Comparison of ENCODE assay signal across 8 cellular contexts in genomic region chr17:40177275-40177874, GRCh38. TPM values are rescaled to one million over a fixed set of nuclear protein-coding genes. Genes with fewer than 3 reads are reported as not detected.
A peak's percentile ranks its signal among the peaks of the same experiment; 100 is the strongest.
DNase-seq lines count a peak whose midpoint lies in the region; ATAC-seq and TF ChIP-seq lines count a peak whose summit lies in the region.

Gene RAPGEFL1, plus strand, starts transcription at chr17:40177470. Its CDS starts 392 bp downstream, at chr17:40177862.

- H3K14ac ChIP-seq in mesenchymal stem cell (ENCODE audit: low read length in 2 of 2), result peak within 1 kb of the TSS in 1 of 2 experiments; percentile 69

- 1% methylated on average over 33 of the region's 57 CpGs for WGBS in mesenchymal stem cell

- no peak within 1 kb of the TSS for H3K27ac ChIP-seq in effector memory CD4-positive, alpha-beta T cell (ENCODE audit: insufficient read depth, low read length, poor library complexity, severe bottlenecking)
- no peak within 1 kb of the TSS for H3K27ac ChIP-seq in mesenchymal stem cell (ENCODE audit: low read length, poor library complexity, severe bottlenecking)

- H3K36me3 ChIP-seq in effector memory CD4-positive, alpha-beta T cell (ENCODE audit: control insufficient read depth, insufficient read depth, low read length), result peaks cover 2% of the 10 kb centered on the region
- H3K36me3 ChIP-seq in mesenchymal stem cell (ENCODE audit: control insufficient read depth in 1 of 2, insufficient read depth in 2 of 2, low read depth in 1 of 2, low read length in 2 of 2), result peaks cover 33 to 44% of the 10 kb centered on the region in 2 experiments

- no peaks in the 10 kb centered on the region for H3K27me3 ChIP-seq in effector memory CD4-positive, alpha-beta T cell (replicated peaks; ENCODE audit: control insufficient read depth, insufficient read depth, low read length, poor library complexity, severe bottlenecking)
- no peaks in the 10 kb centered on the region for H3K27me3 ChIP-seq in mesenchymal stem cell (ENCODE audit: control insufficient read depth in 1 of 2, insufficient read depth in 1 of 2, low read length in 2 of 2)

- peaks cover 13% of the 10 kb centered on the region for H3K4me1 ChIP-seq in effector memory CD4-positive, alpha-beta T cell (ENCODE audit: control insufficient read depth, insufficient read depth, low read length, poor library complexity, severe bottlenecking)
- H3K4me1 ChIP-seq in mesenchymal stem cell (ENCODE audit: control insufficient read depth, insufficient read depth, low read depth, low read length), result peaks cover 31% of the 10 kb centered on the region

- ATAC-seq in GM19467 (IDR thresholded peaks at IDR 0.05; ENCODE audit: unreplicated experiment), result peak; percentile 58
- ATAC-seq in HG03469 (IDR thresholded peaks at IDR 0.05; ENCODE audit: unreplicated experiment), result no peak

- H4K91ac ChIP-seq in mesenchymal stem cell (ENCODE audit: low read length), result peak within 1 kb of the TSS; percentile 18

- DNase-seq in AG10803 (ENCODE audit: low read depth) (peak; percentile 52), NCI-H345 (lab: John Stamatoyannopoulos, UW) (peak; percentile 74), mesenchymal stem cell (peak; percentile 74)
- DNase-seq in activated CD8-positive, alpha-beta memory T cell treated with anti-CD3 and anti-CD28 coated beads for 4 hours (ENCODE audit: low read depth in 2 of 2), result peak; percentile 75 to 78
- peak; percentile 69 to 73 (median 70) for DNase-seq in effector memory CD4-positive, alpha-beta T cell
- peak; percentile 77 for DNase-seq in stimulated activated CD8-positive, alpha-beta memory T cell treated with anti-CD3 and anti-CD28 coated beads, Interleukin-15, amount 100 ng/mL, for 24 hours (ENCODE audit: low read depth)

- no peak within 1 kb of the TSS for H2BK5ac ChIP-seq in mesenchymal stem cell (ENCODE audit: low read depth, low read length, poor library complexity, severe bottlenecking)

- peak within 1 kb of the TSS; percentile 13 for H2AK5ac ChIP-seq in mesenchymal stem cell (ENCODE audit: low read length, severe bottlenecking)

- no peaks in the 10 kb centered on the region for H3K9me3 ChIP-seq in effector memory CD4-positive, alpha-beta T cell (ENCODE audit: control insufficient read depth, low read length)
- H3K9me3 ChIP-seq in mesenchymal stem cell (ENCODE audit: control insufficient read depth, low read length), result no peaks in the 10 kb centered on the region

- H3K9ac ChIP-seq in mesenchymal stem cell (ENCODE audit: low read length), result peak within 1 kb of the TSS; percentile 68

- no peak for TF ChIP-seq CTCF in AG10803 (conservative IDR thresholded peaks at IDR 0.05; ENCODE audit: low read length)

- peaks cover 6% of the 10 kb centered on the region for H3K79me1 ChIP-seq in mesenchymal stem cell (replicated peaks; ENCODE audit: low read length, poor library complexity, severe bottlenecking)

- H3K4ac ChIP-seq in mesenchymal stem cell (ENCODE audit: low read depth in 1 of 2, low read length in 2 of 2), result no peak within 1 kb of the TSS

- H3K18ac ChIP-seq in mesenchymal stem cell (ENCODE audit: low read depth in 1 of 2, low read length in 2 of 2), result peak within 1 kb of the TSS in 1 of 2 experiments; percentile 68

- peak within 1 kb of the TSS; percentile 85 for H3K4me2 ChIP-seq in mesenchymal stem cell (ENCODE audit: low read length, poor library complexity, severe bottlenecking)

- H3K4me3 ChIP-seq in AG10803 (ENCODE audit: low read length) (peak within 1 kb of the TSS; percentile 46), mesenchymal stem cell (ENCODE audit: insufficient read depth in 1 of 2, low read depth in 1 of 2, low read length in 2 of 2) (peak within 1 kb of the TSS; percentile 56 to 59)
- peak within 1 kb of the TSS; percentile 69 for H3K4me3 ChIP-seq in effector memory CD4-positive, alpha-beta T cell (ENCODE audit: insufficient read depth, low read depth, low read length, poor library complexity, severe bottlenecking)

- H2BK12ac ChIP-seq in mesenchymal stem cell (ENCODE audit: low read length in 2 of 2), result no peak within 1 kb of the TSS

- H2BK15ac ChIP-seq in mesenchymal stem cell (ENCODE audit: low read depth, poor library complexity, severe bottlenecking), result no peak within 1 kb of the TSS

- H2BK120ac ChIP-seq in mesenchymal stem cell (ENCODE audit: low read depth, low read length), result no peak within 1 kb of the TSS

- H3K23ac ChIP-seq in mesenchymal stem cell (ENCODE audit: low read length in 2 of 2), result peak within 1 kb of the TSS in 1 of 2 experiments; percentile 70

- no peak within 1 kb of the TSS for H2AFZ ChIP-seq in mesenchymal stem cell (ENCODE audit: low read depth, low read length)

- H4K8ac ChIP-seq in mesenchymal stem cell (ENCODE audit: low read length), result peak within 1 kb of the TSS; percentile 12

RNA-seq across cellular contexts. Expression of gene RAPGEFL1, which starts in this region (rescaled TPM):
- polyA plus RNA-seq in mesenchymal stem cell (2013, experiment 1 of 2), result 1.5 TPM
- 1.4 TPM for polyA plus RNA-seq in mesenchymal stem cell (2013, experiment 2 of 2)
